Comparison of ENCODE assay signal across 36 cellular contexts in genomic region chr1:88976235-88976634, GRCh38.
"Had no signal": no experiment of that assay in that cellular context is flagged by ENCODE, and none has a peak within 500 bp of the region (broad histone marks: within the 10 kb centered on the region; RNA-seq: fewer than 3 reads in every experiment).

No MANE protein-coding gene starts in this region.

- H3K4me3 ChIP-seq: adrenal gland, cardiac muscle cell, MG63, PC-9 had no signal

- H3K4me3 Mint-ChIP-seq: activated B cell treated with CpG ODN at 0.5 μM for 24 hours; activated CD8-positive, alpha-beta T cell treated with anti-CD3 and anti-CD28 coated beads for 36 hours; activated naive CD4-positive, alpha-beta T cell treated with anti-CD3 and anti-CD28 coated beads for 36 hours; activated T-helper 1 cell treated with anti-CD3 and anti-CD28 coated beads, Interleukin-12 subunit alpha, Interleukin-12 subunit beta, Interleukin-2, Interleukin-4 antibody, amounts not matched to agents 30 ng/mL and 10 ng/mL and 1 ng/mL, durations not matched to agents 14 hours and 24 hours and 36 hours; brain; central memory CD8-positive, alpha-beta T cell; IgD-negative memory B cell had no signal

- H3K27me3 ChIP-seq: adrenal gland, cardiac muscle cell, MG63 had no signal

- H3K9me3 ChIP-seq: adrenal gland, MG63 had no signal

- H3K27me3 Mint-ChIP-seq: activated B cell treated with CpG ODN at 0.5 μM for 24 hours; activated CD8-positive, alpha-beta T cell treated with anti-CD3 and anti-CD28 coated beads for 36 hours; brain; central memory CD8-positive, alpha-beta T cell; IgD-negative memory B cell had no signal

- H3K9me3 Mint-ChIP-seq: activated B cell treated with CpG ODN at 0.5 μM for 24 hours; activated CD8-positive, alpha-beta T cell treated with anti-CD3 and anti-CD28 coated beads for 36 hours; activated naive CD4-positive, alpha-beta T cell treated with anti-CD3 and anti-CD28 coated beads for 36 hours; activated T-helper 1 cell treated with anti-CD3 and anti-CD28 coated beads, Interleukin-12 subunit alpha, Interleukin-12 subunit beta, Interleukin-2, Interleukin-4 antibody, amounts not matched to agents 30 ng/mL and 10 ng/mL and 1 ng/mL, durations not matched to agents 14 hours and 24 hours and 36 hours; central memory CD8-positive, alpha-beta T cell; IgD-negative memory B cell had no signal

- FAIRE-seq: RCC 7860 had no signal

- H3K27ac ChIP-seq: adrenal gland, cardiac muscle cell, PC-9, RWPE1, VCaP had no signal

- H3K27ac Mint-ChIP-seq: activated B cell treated with CpG ODN at 0.5 μM for 24 hours; activated CD8-positive, alpha-beta T cell treated with anti-CD3 and anti-CD28 coated beads for 36 hours; activated naive CD4-positive, alpha-beta T cell treated with anti-CD3 and anti-CD28 coated beads for 36 hours; activated naive CD4-positive, alpha-beta T cell treated with anti-CD3 and anti-CD28 coated beads, Interleukin-2, amount 50 U/mL, for 72 hours; activated T-helper 1 cell treated with anti-CD3 and anti-CD28 coated beads, Interleukin-12 subunit alpha, Interleukin-12 subunit beta, Interleukin-2, Interleukin-4 antibody, amounts not matched to agents 30 ng/mL and 10 ng/mL and 1 ng/mL, durations not matched to agents 14 hours and 24 hours and 36 hours; brain had no signal

- ATAC-seq: activated CD8-positive, alpha-beta T cell treated with anti-CD3 and anti-CD28 coated beads for 36 hours; activated naive CD4-positive, alpha-beta T cell treated with anti-CD3 and anti-CD28 coated beads, Interleukin-2, amount 50 U/mL, for 72 hours; Right ventricle myocardium inferior; SK-N-SH treated with all-trans-retinoic acid at 6 μM for 48 hours had no signal

- DNase-seq: activated B cell treated with CpG ODN at 0.5 μM for 24 hours; activated CD4-positive, alpha-beta T cell treated with anti-CD3 and anti-CD28 coated beads for 48 hours; activated CD4-positive, alpha-beta T cell treated with anti-CD3 and anti-CD28 coated beads, Interleukin-2, amount 50 U/mL, for 4 hours; activated CD4-positive, CD25-positive, alpha-beta regulatory T cell treated with anti-CD3 and anti-CD28 coated beads, Interleukin-2, amount 50 U/mL, for 72 hours; activated CD8-positive, alpha-beta T cell treated with anti-CD3 and anti-CD28 coated beads for 36 hours; activated gamma-delta T cell treated with Interleukin-2 at 50 U/mL for 16 hours; activated naive CD4-positive, alpha-beta T cell treated with anti-CD3 and anti-CD28 coated beads for 36 hours; activated T-cell treated with anti-CD3 and anti-CD28 coated beads, Interleukin-2, amount 50 U/mL, for 1 hour; adrenal gland; anterior cingulate cortex; Karpas-422; KBM-7; MG63; NCI-H1105; NCI-H1436; NCI-H1694; NCI-H1930; NCI-H2081 treated with DMSO at 0.1 percent for 48 hours; NCI-H345; NCI-H524 treated with DMSO at 0.1 percent for 48 hours; SIG-M5; T-helper 1 cell; T-helper 2 cell; T-helper 9 cell had no signal

- H3K36me3 ChIP-seq: adrenal gland, cardiac muscle cell, MG63 had no signal
